Comparison of ENCODE assay signal across 10 cellular contexts in genomic region chr1:12450831-12451559, GRCh38.
DNase-seq lines count a peak whose midpoint lies in the region; ATAC-seq and TF ChIP-seq lines count a peak whose summit lies in the region.
"Had no signal": no experiment of that assay in that cellular context is flagged by ENCODE, and none has a peak within 500 bp of the region (broad histone marks: within the 10 kb centered on the region; RNA-seq: fewer than 3 reads in every experiment).

No MANE protein-coding gene starts in this region.

- no peak overlapping the region for H3K4me3 ChIP-seq in tibial nerve

- no peaks in the 10 kb centered on the region for H3K9me3 Mint-ChIP-seq in activated naive CD4-positive, alpha-beta T cell treated with anti-CD3 and anti-CD28 coated beads, Interleukin-2, amount 50 U/mL, for 24 hours
- H3K9me3 Mint-ChIP-seq in activated T-helper 2 cell treated with anti-CD3 and anti-CD28 coated beads, Interferon-gamma antibody, Interleukin-2, Interleukin-4, amounts not matched to agents 10 μg/mL and 5 μg/mL and 100 μg/mL, durations not matched to agents 14 hours and 24 hours and 36 hours = no peaks in the 10 kb centered on the region
- H3K9me3 Mint-ChIP-seq in mesothelial cell of epicardium = no peaks in the 10 kb centered on the region
- H3K9me3 Mint-ChIP-seq: CD14-positive monocyte had no signal

- H3K4me1 ChIP-seq in tibial nerve = peaks cover 7 to 100% (median 78%) of the 10 kb centered on the region in 4 donors

- WGBS in tibial nerve, 2 donors = 57 to 67% methylated on average over 2 of the region's 2 CpGs

- no peak for TF ChIP-seq POLR2A in tibial nerve (IDR thresholded peaks at IDR 0.05)

- no peak for DNase-seq in activated naive CD4-positive, alpha-beta T cell treated with Interleukin-2 at 50 U/mL for 16 hours
- no peak for DNase-seq in activated T-helper 2 cell treated with anti-CD3 and anti-CD28 coated beads, Interferon-gamma antibody, Interleukin-2, Interleukin-4, amounts not matched to agents 10 μg/mL and 5 μg/mL and 100 μg/mL, durations not matched to agents 14 hours and 24 hours and 36 hours (ENCODE audit: low spot score)
- DNase-seq in mesothelial cell of epicardium (ENCODE audit: low spot score in 2 of 2, unreplicated experiment in 2 of 2) (no peak), tibial nerve (ENCODE audit: low spot score in 2 of 2) (peak in 1 of 2 donors; percentile 65), NCI-H2196 treated with DMSO at 0.1 percent for 48 hours (lab: John Stamatoyannopoulos, UW; ENCODE audit: unreplicated experiment) (no peak), NCI-H82 treated with DMSO at 0.1 percent for 48 hours (lab: John Stamatoyannopoulos, UW; ENCODE audit: unreplicated experiment) (no peak)
- DNase-seq: effector CD4-positive, alpha-beta T cell had no signal

- no peaks in the 10 kb centered on the region for H3K27me3 ChIP-seq in tibial nerve

- no peaks in the 10 kb centered on the region for H3K9me3 ChIP-seq in tibial nerve

- intact Hi-C loops in activated T-helper 2 cell treated with anti-CD3 and anti-CD28 coated beads, Interferon-gamma antibody, Interleukin-2, Interleukin-4, amounts not matched to agents 10 μg/mL and 5 μg/mL and 100 μg/mL, durations not matched to agents 14 hours and 24 hours and 36 hours (cut with micrococcal nuclease) = no loop called here

- no peaks in the 10 kb centered on the region for H3K27me3 Mint-ChIP-seq in activated naive CD4-positive, alpha-beta T cell treated with anti-CD3 and anti-CD28 coated beads, Interleukin-2, amount 50 U/mL, for 24 hours
- no peaks in the 10 kb centered on the region for H3K27me3 Mint-ChIP-seq in activated T-helper 2 cell treated with anti-CD3 and anti-CD28 coated beads, Interferon-gamma antibody, Interleukin-2, Interleukin-4, amounts not matched to agents 10 μg/mL and 5 μg/mL and 100 μg/mL, durations not matched to agents 14 hours and 24 hours and 36 hours (ENCODE audit: low read depth)
- H3K27me3 Mint-ChIP-seq in mesothelial cell of epicardium (ENCODE audit: low read depth) = no peaks in the 10 kb centered on the region

- H3K4me3 Mint-ChIP-seq in activated naive CD4-positive, alpha-beta T cell treated with anti-CD3 and anti-CD28 coated beads, Interleukin-2, amount 50 U/mL, for 24 hours = peak overlapping the region; percentile 33
- H3K4me3 Mint-ChIP-seq in activated T-helper 2 cell treated with anti-CD3 and anti-CD28 coated beads, Interferon-gamma antibody, Interleukin-2, Interleukin-4, amounts not matched to agents 10 μg/mL and 5 μg/mL and 100 μg/mL, durations not matched to agents 14 hours and 24 hours and 36 hours (ENCODE audit: low read depth) = peak overlapping the region; percentile 53
- no peak overlapping the region for H3K4me3 Mint-ChIP-seq in mesothelial cell of epicardium
- H3K4me3 Mint-ChIP-seq: CD14-positive monocyte had no signal

- no peak for ATAC-seq in GM19452 (IDR thresholded peaks at IDR 0.05; ENCODE audit: unreplicated experiment)

- peak overlapping the region; percentile 99 for H3K27ac Mint-ChIP-seq in activated naive CD4-positive, alpha-beta T cell treated with anti-CD3 and anti-CD28 coated beads, Interleukin-2, amount 50 U/mL, for 24 hours
- H3K27ac Mint-ChIP-seq in activated T-helper 2 cell treated with anti-CD3 and anti-CD28 coated beads, Interferon-gamma antibody, Interleukin-2, Interleukin-4, amounts not matched to agents 10 μg/mL and 5 μg/mL and 100 μg/mL, durations not matched to agents 14 hours and 24 hours and 36 hours = peak overlapping the region; percentile 96
- peak overlapping the region; percentile 97 for H3K27ac Mint-ChIP-seq in mesothelial cell of epicardium

- peak in 1 of 2 donors; percentile 86 for TF ChIP-seq EP300 in tibial nerve (IDR thresholded peaks at IDR 0.05)

- no peaks in the 10 kb centered on the region for H3K36me3 ChIP-seq in tibial nerve

- H3K27ac ChIP-seq in tibial nerve = peak overlapping the region; percentile 65 to 89 (median 79)

- H3K36me3 Mint-ChIP-seq in activated naive CD4-positive, alpha-beta T cell treated with anti-CD3 and anti-CD28 coated beads, Interleukin-2, amount 50 U/mL, for 24 hours = peaks cover 9% of the 10 kb centered on the region
- H3K36me3 Mint-ChIP-seq in activated T-helper 2 cell treated with anti-CD3 and anti-CD28 coated beads, Interferon-gamma antibody, Interleukin-2, Interleukin-4, amounts not matched to agents 10 μg/mL and 5 μg/mL and 100 μg/mL, durations not matched to agents 14 hours and 24 hours and 36 hours (ENCODE audit: low read depth) = peaks cover 58% of the 10 kb centered on the region
- H3K36me3 Mint-ChIP-seq in mesothelial cell of epicardium = peaks cover 13% of the 10 kb centered on the region

- no peak for TF ChIP-seq CTCF in mesothelial cell of epicardium (IDR thresholded peaks at IDR 0.05; ENCODE audit: unreplicated experiment)
- no peak for TF ChIP-seq CTCF in tibial nerve (IDR thresholded peaks at IDR 0.05)

- H3K4me1 Mint-ChIP-seq in activated naive CD4-positive, alpha-beta T cell treated with anti-CD3 and anti-CD28 coated beads, Interleukin-2, amount 50 U/mL, for 24 hours = peaks cover 97% of the 10 kb centered on the region
- peaks cover 81% of the 10 kb centered on the region for H3K4me1 Mint-ChIP-seq in activated T-helper 2 cell treated with anti-CD3 and anti-CD28 coated beads, Interferon-gamma antibody, Interleukin-2, Interleukin-4, amounts not matched to agents 10 μg/mL and 5 μg/mL and 100 μg/mL, durations not matched to agents 14 hours and 24 hours and 36 hours (ENCODE audit: low read depth)
- peaks cover 88% of the 10 kb centered on the region for H3K4me1 Mint-ChIP-seq in mesothelial cell of epicardium
